In genomic region chr7:55052726-55053431, GRCh38 we compare ENCODE assay signal across 16 cellular contexts. TPM values are rescaled to one million over a fixed set of nuclear protein-coding genes. Genes with fewer than 3 reads are reported as not detected.
DNase-seq lines count a peak whose midpoint lies in the region; ATAC-seq and TF ChIP-seq lines count a peak whose summit lies in the region.
"Had no signal": no experiment of that assay in that cellular context is flagged by ENCODE, and none has a peak within 500 bp of the region (broad histone marks: within the 10 kb centered on the region; RNA-seq: fewer than 3 reads in every experiment).

No MANE protein-coding gene starts in this region.

- peaks cover 12 to 64% (median 50%) of the 10 kb centered on the region in 5 donors for H3K4me1 ChIP-seq in subcutaneous abdominal adipose tissue (ENCODE audit: control insufficient read depth in 5 of 5, insufficient read depth in 5 of 5, low read length in 5 of 5)
- H3K4me1 ChIP-seq in upper lobe of right lung = peaks cover 13% of the 10 kb centered on the region
- H3K4me1 ChIP-seq in A673 (ENCODE audit: insufficient read depth, low read length, poor library complexity, severe bottlenecking) = no peaks in the 10 kb centered on the region

- no peaks in the 10 kb centered on the region for H3K9me3 Mint-ChIP-seq in MCF 10A (ENCODE audit: unreplicated experiment)

- CTCF ChIA-PET in MCF 10A (lab: Yijun Ruan, JAX) = interaction anchor here (1.2 to 2.1 kb wide), 3 partner anchors 10 to 279 kb away, joined by 7 to 8 read pairs (median 7); no protein-coding TSS in a partner anchor
- CTCF ChIA-PET in A673 (lab: Charles Lee) = no interaction called here

- DNase-seq in HK-2 (ENCODE audit: unreplicated experiment) (peak; percentile 38), MCF 10A (ENCODE audit: unreplicated experiment) (no peak), iris pigment epithelial cell (ENCODE audit: low read depth) (peak; percentile 79), left lobe of liver (ENCODE audit: low spot score) (no peak), upper lobe of right lung (no peak), midbrain (lab: John Stamatoyannopoulos, UW) (no peak), A673 (ENCODE audit: low spot score) (no peak)
- DNase-seq: activated CD4-positive, CD25-positive, alpha-beta regulatory T cell treated with anti-CD3 and anti-CD28 coated beads, Interleukin-2, amount 50 U/mL, for 72 hours; CD4-positive, CD25-positive, alpha-beta regulatory T cell; OCI-M1; posterior cingulate gyrus; stimulated activated CD4-positive, alpha-beta T cell treated with anti-CD3 and anti-CD28 coated beads, Interleukin-2, amount 100 ng/mL, for 24 hours; stimulated activated CD8-positive, alpha-beta memory T cell treated with anti-CD3 and anti-CD28 coated beads, Interleukin-4, amount 100 ng/mL, for 48 hours; T-helper 17 cell had no signal

- H3K9ac ChIP-seq in subcutaneous abdominal adipose tissue (ENCODE audit: low read length in 5 of 5) = no peak overlapping the region

- H3K4me3 ChIP-seq in subcutaneous abdominal adipose tissue (ENCODE audit: low read depth in 1 of 5, low read length in 5 of 5) = no peak overlapping the region
- no peak overlapping the region for H3K4me3 ChIP-seq in upper lobe of right lung
- H3K4me3 ChIP-seq in A673 (ENCODE audit: low read depth, low read length, poor library complexity, severe bottlenecking) = no peak overlapping the region

- POLR2A ChIA-PET in MCF 10A (lab: Yijun Ruan, JAX) = interaction anchor here (0.7 to 16.1 kb wide), 13 partner anchors 9 to 294 kb away, joined by 3 to 122 read pairs (median 4); partner anchors contain the start of genes EGFR and SEC61G
- POLR2A ChIA-PET in A673 (lab: Charles Lee; ENCODE audit: low non-redundant PET) = no interaction called here

- no peaks in the 10 kb centered on the region for H3K36me3 ChIP-seq in subcutaneous abdominal adipose tissue (ENCODE audit: control insufficient read depth in 5 of 5, insufficient read depth in 5 of 5, low read length in 5 of 5)
- H3K36me3 ChIP-seq in upper lobe of right lung = no peaks in the 10 kb centered on the region
- no peaks in the 10 kb centered on the region for H3K36me3 ChIP-seq in A673 (ENCODE audit: insufficient read depth, low read length, poor library complexity, severe bottlenecking)

- peak overlapping the region; percentile 95 for H3K27ac Mint-ChIP-seq in MCF 10A (ENCODE audit: low read depth, unreplicated experiment)
- H3K27ac Mint-ChIP-seq: CD4-positive, CD25-positive, alpha-beta regulatory T cell; IgD-negative memory B cell; T-helper 17 cell had no signal

- H3K9me3 ChIP-seq in subcutaneous abdominal adipose tissue (ENCODE audit: control insufficient read depth in 5 of 5, low read length in 5 of 5) = no peaks in the 10 kb centered on the region
- H3K9me3 ChIP-seq in upper lobe of right lung = no peaks in the 10 kb centered on the region
- no peaks in the 10 kb centered on the region for H3K9me3 ChIP-seq in A673 (ENCODE audit: low read depth, low read length, poor library complexity, severe bottlenecking)

- peaks cover 88% of the 10 kb centered on the region for H3K4me1 Mint-ChIP-seq in MCF 10A (ENCODE audit: insufficient read depth, unreplicated experiment)
- H3K4me1 Mint-ChIP-seq: CD4-positive, CD25-positive, alpha-beta regulatory T cell had no signal

- no peaks in the 10 kb centered on the region for H3K27me3 ChIP-seq in subcutaneous abdominal adipose tissue (ENCODE audit: control insufficient read depth in 5 of 5, insufficient read depth in 4 of 5, low read length in 5 of 5)
- no peaks in the 10 kb centered on the region for H3K27me3 ChIP-seq in upper lobe of right lung
- no peaks in the 10 kb centered on the region for H3K27me3 ChIP-seq in A673 (replicated peaks; ENCODE audit: insufficient read depth, low read depth, low read length, poor library complexity)

- BruUV-seq in MCF 10A (replicated peaks; lab: Mats Ljungman, UMichigan) (no TSS peak), A673 (replicated peaks; lab: Mats Ljungman, UMichigan) (no TSS peak)

- H3K36me3 Mint-ChIP-seq in MCF 10A (ENCODE audit: insufficient read depth, unreplicated experiment) = peaks cover 75% of the 10 kb centered on the region
- H3K36me3 Mint-ChIP-seq: CD4-positive, CD25-positive, alpha-beta regulatory T cell had no signal

- H3K27me3 Mint-ChIP-seq in MCF 10A (ENCODE audit: insufficient read depth, unreplicated experiment) = no peaks in the 10 kb centered on the region
- H3K27me3 Mint-ChIP-seq: IgD-negative memory B cell had no signal

- no peak for ATAC-seq in left lobe of liver
- no peak for ATAC-seq in upper lobe of right lung
- ATAC-seq: T-helper 17 cell had no signal

- H3K27ac ChIP-seq in subcutaneous abdominal adipose tissue (ENCODE audit: low read depth, low read length) = peak overlapping the region; percentile 4
- no peak overlapping the region for H3K27ac ChIP-seq in upper lobe of right lung
- H3K27ac ChIP-seq in A673 (ENCODE audit: low read depth, low read length, poor library complexity, severe bottlenecking) = no peak overlapping the region

- H3K4me3 Mint-ChIP-seq in MCF 10A (ENCODE audit: unreplicated experiment) = no peak overlapping the region
- H3K4me3 Mint-ChIP-seq: CD4-positive, CD25-positive, alpha-beta regulatory T cell; IgD-negative memory B cell; T-helper 17 cell had no signal

- TF ChIP-seq CTCF in MCF 10A (IDR thresholded peaks at IDR 0.05; ENCODE audit: unreplicated experiment) = no peak
- no peak for TF ChIP-seq CTCF in upper lobe of right lung (IDR thresholded peaks at IDR 0.05)
- TF ChIP-seq CTCF in A673 (conservative IDR thresholded peaks at IDR 0.05; ENCODE audit: low read depth, low read length) = no peak

- intact Hi-C loops in MCF 10A (cut with micrococcal nuclease) (no loop called here), upper lobe of right lung (cut with DNase I) (no loop called here), A673 (cut with micrococcal nuclease; ENCODE audit: unreplicated experiment) (no loop called here)

RNA-seq across cellular contexts. Expression of gene EGFR, which starts 34.1 kb away (rescaled TPM):
- total RNA-seq in MCF 10A (2022) (371 and 448 TPM in 2 replicates), left lobe of liver (90.5 TPM), upper lobe of right lung (78.3 TPM), A673 (2021) (0.59 and 0.84 TPM in 2 replicates)
- total RNA-seq: CD4-positive, CD25-positive, alpha-beta regulatory T cell; T-helper 17 cell had no signal

Comparison
In these comparisons a context has a peak if more than half of its experiments do, and no peak if none do; other contexts are left out.
1. DNase-seq: peak in HK-2 (single experiment) and iris pigment epithelial cell (single experiment); none in MCF 10A (single experiment), left lobe of liver (single experiment), upper lobe of right lung (single experiment), midbrain (single experiment) and A673 (single experiment).
2. RNA of gene EGFR, which starts 34.1 kb away (total RNA-seq): 371 to 448 TPM in MCF 10A, 90.5 TPM in left lobe of liver (single experiment) and 78.3 TPM in upper lobe of right lung (single experiment); 0.59 to 0.84 TPM in A673; every median in the first group is over 10 times any median in the second.